In genomic region chr19:8017808-8018207, GRCh38 we compare ENCODE assay signal across 8 cellular contexts. TPM values are rescaled to one million over a fixed set of nuclear protein-coding genes. Genes with fewer than 3 reads are reported as not detected.
DNase-seq lines count a peak whose midpoint lies in the region; ATAC-seq and TF ChIP-seq lines count a peak whose summit lies in the region.

No MANE protein-coding gene starts in this region.

- CTCF ChIA-PET in WTC11 (lab: Charles Lee): interaction anchor here (1.0 to 2.4 kb wide), 2 partner anchors 15 to 160 kb away, joined by 3 to 11 read pairs; no protein-coding TSS in a partner anchor

- POLR2A ChIA-PET in WTC11 (lab: Charles Lee): no interaction called here

- no peak for TF ChIP-seq CTCF in WTC11 (IDR thresholded peaks at IDR 0.05)
- TF ChIP-seq CTCF in testis (IDR thresholded peaks at IDR 0.05): no peak

- no peaks in the 10 kb centered on the region for H3K9me3 ChIP-seq in testis

- no peaks in the 10 kb centered on the region for H3K36me3 Mint-ChIP-seq in WTC11

- 79 to 90% methylated on average over 14 of the region's 14 CpGs for WGBS in testis, 2 donors

- DNase-seq in D341Med (ENCODE audit: low spot score) (peak; percentile 77), WTC11 (ENCODE audit: low spot score) (no peak), left colon (peak; percentile 34 to 70), testis (no peak)

- no peaks in the 10 kb centered on the region for H3K27me3 ChIP-seq in testis

- no peaks in the 10 kb centered on the region for H3K27me3 Mint-ChIP-seq in WTC11 (ENCODE audit: low read depth)

- no peaks in the 10 kb centered on the region for H3K4me1 Mint-ChIP-seq in WTC11

- intact Hi-C loops in left colon (cut with DNase I, micrococcal nuclease): no loop called here
- intact Hi-C loops in testis (cut with DNase I; ENCODE audit: low total_unique reads): no loop called here

- no peak overlapping the region for H3K27ac ChIP-seq in testis

- H3K4me3 Mint-ChIP-seq in WTC11: no peak overlapping the region

- H3K4me3 ChIP-seq in testis: no peak overlapping the region

- no peaks in the 10 kb centered on the region for H3K9me3 Mint-ChIP-seq in WTC11

- H3K4me1 ChIP-seq in testis: no peaks in the 10 kb centered on the region

- ATAC-seq in HG02885 (IDR thresholded peaks at IDR 0.05; ENCODE audit: poor library complexity, unreplicated experiment) (peak; percentile 48), WTC11 (peak; percentile 44; the same call in 1 of the 2 replicates), left colon (peak; percentile 100), GM21619 (IDR thresholded peaks at IDR 0.05; ENCODE audit: unreplicated experiment) (no peak), GM19463 (IDR thresholded peaks at IDR 0.05; ENCODE audit: unreplicated experiment) (no peak), GM19397 (IDR thresholded peaks at IDR 0.05; ENCODE audit: unreplicated experiment) (no peak)

- H3K36me3 ChIP-seq in testis (ENCODE audit: low read depth, missing control alignments): no peaks in the 10 kb centered on the region

- H3K27ac Mint-ChIP-seq in WTC11: no peak overlapping the region; the same call in 1 of the 2 replicates

- TF ChIP-seq POLR2A in testis (IDR thresholded peaks at IDR 0.05): no peak

TF ChIP-seq in WTC11, 78 proteins besides CTCF, POLR2A, EP300 and RAD21:
- no peak for TF ChIP-seq MLX (CRISPR knock-in tag; IDR thresholded peaks at IDR 0.05)
- no peak for TF ChIP-seq PRDM15 (CRISPR knock-in tag; IDR thresholded peaks at IDR 0.05)
- no peak for TF ChIP-seq CBFB (CRISPR knock-in tag; IDR thresholded peaks at IDR 0.05; ENCODE audit: low read depth)
- no peak for TF ChIP-seq CREB1 (CRISPR knock-in tag; IDR thresholded peaks at IDR 0.05)
- TF ChIP-seq ZNF138 (CRISPR knock-in tag; conservative IDR thresholded peaks at IDR 0.05): no peak
- TF ChIP-seq GRHL2 (CRISPR knock-in tag; IDR thresholded peaks at IDR 0.05; ENCODE audit: insufficient replicate concordance, severe bottlenecking): no peak
- TF ChIP-seq ZNF416 (CRISPR knock-in tag; IDR thresholded peaks at IDR 0.05): no peak
- TF ChIP-seq ZNF317 (CRISPR knock-in tag; IDR thresholded peaks at IDR 0.05; ENCODE audit: borderline replicate concordance, low read depth): no peak
- TF ChIP-seq GTF2I (CRISPR knock-in tag; conservative IDR thresholded peaks at IDR 0.05): no peak
- TF ChIP-seq TEAD4 (CRISPR knock-in tag; IDR thresholded peaks at IDR 0.05): no peak

RNA-seq across cellular contexts. Expression of gene ELAVL1, which starts 12.4 kb away (rescaled TPM):
- total RNA-seq in WTC11 (2021) (144 to 160 TPM (median 149 TPM) in 3 replicates), left colon (10 to 100 TPM; 49.2 to 61.4 TPM), testis (10 to 100 TPM; 75.7 to 84.8 TPM)
- 128 TPM for polyA plus RNA-seq in testis (ENCODE audit: insufficient read depth, low read depth, low replicate concordance)

RNA-seq across cellular contexts. Expression of gene CCL25, which starts 34.8 kb away (rescaled TPM):
- total RNA-seq in WTC11 (2021): 0.53 TPM in 1 of 3 replicates, not detected in the others
- total RNA-seq in left colon: not detected
- 1 to 10 TPM in 1 of 2 donors, not detected in 1; 1.7 TPM for total RNA-seq in testis
- polyA plus RNA-seq in testis (ENCODE audit: insufficient read depth, low read depth, low replicate concordance): 0.47 TPM

Comparison
In these comparisons a context has a peak if more than half of its experiments do, and no peak if none do; other contexts are left out.
1. DNase-seq: peak in D341Med (single experiment) and left colon (2 of 2); none in WTC11 (single experiment) and testis (single experiment).
2. ATAC-seq: peak in HG02885 (single experiment), WTC11 (single experiment) and left colon (single experiment); none in GM21619 (single experiment), GM19463 (single experiment) and GM19397 (single experiment).